1 cellular context compared by ENCODE assay signal in the genomic region with DNA sequence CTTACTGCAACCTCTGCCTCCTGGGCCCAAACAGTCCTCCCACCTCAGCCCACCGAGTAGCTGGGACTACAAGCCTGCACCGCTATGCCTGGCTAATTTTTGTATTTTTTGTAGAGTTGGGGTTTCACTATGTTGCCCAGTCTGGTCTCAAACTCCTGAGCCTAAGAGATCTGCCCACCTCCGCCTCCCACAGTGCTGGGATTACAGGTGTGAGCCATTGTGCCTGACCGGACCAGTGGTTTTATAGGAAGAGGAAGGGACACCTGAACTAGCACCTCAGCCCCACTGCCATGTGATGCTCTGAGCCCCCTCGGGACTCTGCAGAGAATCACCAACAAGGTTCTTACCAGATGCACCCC.
TF ChIP-seq lines count a peak whose summit lies in the region.

No MANE protein-coding gene starts in this region.

TF ChIP-seq in H1, 55 proteins besides CTCF, POLR2A, EP300 and RAD21:
- TF ChIP-seq TEAD4 (IDR thresholded peaks at IDR 0.05; ENCODE audit: low read depth, low read length) (no peak), RXRA (IDR thresholded peaks at IDR 0.05; ENCODE audit: insufficient read depth, low read depth, low read length) (no peak), TCF12 (IDR thresholded peaks at IDR 0.05; ENCODE audit: low read depth, low read length) (no peak), EZH2 (IDR thresholded peaks at IDR 0.05; ENCODE audit: low read depth, low read length, severe bottlenecking) (no peak), FOSL1 (IDR thresholded peaks at IDR 0.05; ENCODE audit: insufficient read depth, low read depth, low read length) (no peak), CHD1 (IDR thresholded peaks at IDR 0.05; ENCODE audit: low read depth, low read length) (no peak), HDAC6 (IDR thresholded peaks at IDR 0.05; ENCODE audit: low read depth, low read length) (no peak), SIX5 (IDR thresholded peaks at IDR 0.05; ENCODE audit: low read depth, low read length) (no peak), PHF8 (conservative IDR thresholded peaks at IDR 0.05; ENCODE audit: low read depth, low read length) (no peak), EGR1 (IDR thresholded peaks at IDR 0.05; ENCODE audit: borderline replicate concordance, low read depth, low read length) (no peak), SAP30 (IDR thresholded peaks at IDR 0.05; ENCODE audit: insufficient read depth, insufficient replicate concordance, low read length) (no peak), POU5F1 (IDR thresholded peaks at IDR 0.05; ENCODE audit: low read depth, low read length) (no peak), HDAC2 (IDR thresholded peaks at IDR 0.05; ENCODE audit: borderline replicate concordance in 1 of 2, low read depth in 2 of 2, low read length in 2 of 2) (no peak), RFX5 (IDR thresholded peaks at IDR 0.05; ENCODE audit: borderline replicate concordance, low read depth, low read length) (no peak), BACH1 (IDR thresholded peaks at IDR 0.05; ENCODE audit: low read length) (no peak), YY1 (IDR thresholded peaks at IDR 0.05; ENCODE audit: low read depth, low read length) (no peak), KDM1A (IDR thresholded peaks at IDR 0.05; ENCODE audit: borderline replicate concordance, low read length) (no peak), JUN (IDR thresholded peaks at IDR 0.05; ENCODE audit: low read depth, low read length) (no peak)
